ENCODE assay signal across 1 cellular context in genomic region chr5:150781706-150782614, GRCh38.
TF ChIP-seq lines count a peak whose summit lies in the region.

No MANE protein-coding gene starts in this region.

TF ChIP-seq in HepG2, 621 proteins besides CTCF, POLR2A, EP300 and RAD21 (continued from another document and continues in another):
- no peak for TF ChIP-seq DDIT3 (CRISPR knock-in tag; IDR thresholded peaks at IDR 0.05)
- TF ChIP-seq TAF1 (CRISPR knock-in tag; IDR thresholded peaks at IDR 0.05): no peak
- TF ChIP-seq ELK4 (CRISPR knock-in tag; IDR thresholded peaks at IDR 0.05; ENCODE audit: borderline replicate concordance): no peak
- TF ChIP-seq, protein P1, sequence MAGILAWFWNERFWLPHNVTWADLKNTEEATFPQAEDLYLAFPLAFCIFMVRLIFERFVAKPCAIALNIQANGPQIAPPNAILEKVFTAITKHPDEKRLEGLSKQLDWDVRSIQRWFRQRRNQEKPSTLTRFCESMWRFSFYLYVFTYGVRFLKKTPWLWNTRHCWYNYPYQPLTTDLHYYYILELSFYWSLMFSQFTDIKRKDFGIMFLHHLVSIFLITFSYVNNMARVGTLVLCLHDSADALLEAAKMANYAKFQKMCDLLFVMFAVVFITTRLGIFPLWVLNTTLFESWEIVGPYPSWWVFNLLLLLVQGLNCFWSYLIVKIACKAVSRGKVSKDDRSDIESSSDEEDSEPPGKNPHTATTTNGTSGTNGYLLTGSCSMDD (CRISPR knock-in tag; IDR thresholded peaks at IDR 0.05): no peak
- TF ChIP-seq SALL2 (CRISPR knock-in tag; IDR thresholded peaks at IDR 0.05): no peak
- no peak for TF ChIP-seq ZNF367 (CRISPR knock-in tag; IDR thresholded peaks at IDR 0.05; ENCODE audit: borderline replicate concordance)
- TF ChIP-seq ADNP (CRISPR knock-in tag; IDR thresholded peaks at IDR 0.05): no peak
- no peak for TF ChIP-seq CCAR2 (optimal IDR thresholded peaks at IDR 0.05; ENCODE audit: low read depth, low read length)
- TF ChIP-seq KLF11 (CRISPR knock-in tag; IDR thresholded peaks at IDR 0.05): no peak
- TF ChIP-seq KAT2B (IDR thresholded peaks at IDR 0.05; ENCODE audit: borderline replicate concordance, low read depth, low read length): no peak
- no peak for TF ChIP-seq HNRNPK (IDR thresholded peaks at IDR 0.05; ENCODE audit: low read depth, low read length, poor library complexity, severe bottlenecking)
- no peak for TF ChIP-seq ZMYM2 (CRISPR knock-in tag; IDR thresholded peaks at IDR 0.05)
- TF ChIP-seq SAP130 (CRISPR knock-in tag; IDR thresholded peaks at IDR 0.05; ENCODE audit: low read depth): peak; percentile 63; the same call in 1 of the 2 replicates
- TF ChIP-seq MBD4 (IDR thresholded peaks at IDR 0.05; ENCODE audit: borderline replicate concordance, low read length): no peak
- TF ChIP-seq HNRNPLL (IDR thresholded peaks at IDR 0.05; ENCODE audit: low read depth, low read length, poor library complexity, severe bottlenecking): no peak
- no peak for TF ChIP-seq NFE2L2 (IDR thresholded peaks at IDR 0.05; ENCODE audit: low read length)
- no peak for TF ChIP-seq SNAI1 (CRISPR knock-in tag; IDR thresholded peaks at IDR 0.05; ENCODE audit: borderline replicate concordance)
- TF ChIP-seq, protein P2, sequence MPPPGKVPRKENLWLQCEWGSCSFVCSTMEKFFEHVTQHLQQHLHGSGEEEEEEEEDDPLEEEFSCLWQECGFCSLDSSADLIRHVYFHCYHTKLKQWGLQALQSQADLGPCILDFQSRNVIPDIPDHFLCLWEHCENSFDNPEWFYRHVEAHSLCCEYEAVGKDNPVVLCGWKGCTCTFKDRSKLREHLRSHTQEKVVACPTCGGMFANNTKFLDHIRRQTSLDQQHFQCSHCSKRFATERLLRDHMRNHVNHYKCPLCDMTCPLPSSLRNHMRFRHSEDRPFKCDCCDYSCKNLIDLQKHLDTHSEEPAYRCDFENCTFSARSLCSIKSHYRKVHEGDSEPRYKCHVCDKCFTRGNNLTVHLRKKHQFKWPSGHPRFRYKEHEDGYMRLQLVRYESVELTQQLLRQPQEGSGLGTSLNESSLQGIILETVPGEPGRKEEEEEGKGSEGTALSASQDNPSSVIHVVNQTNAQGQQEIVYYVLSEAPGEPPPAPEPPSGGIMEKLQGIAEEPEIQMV (CRISPR knock-in tag; IDR thresholded peaks at IDR 0.05; ENCODE audit: low read depth): no peak
- no peak for TF ChIP-seq ZNF138 (CRISPR knock-in tag; IDR thresholded peaks at IDR 0.05; ENCODE audit: low read depth)
- TF ChIP-seq ZBTB21 (CRISPR knock-in tag; IDR thresholded peaks at IDR 0.05): no peak
- TF ChIP-seq, protein P3, sequence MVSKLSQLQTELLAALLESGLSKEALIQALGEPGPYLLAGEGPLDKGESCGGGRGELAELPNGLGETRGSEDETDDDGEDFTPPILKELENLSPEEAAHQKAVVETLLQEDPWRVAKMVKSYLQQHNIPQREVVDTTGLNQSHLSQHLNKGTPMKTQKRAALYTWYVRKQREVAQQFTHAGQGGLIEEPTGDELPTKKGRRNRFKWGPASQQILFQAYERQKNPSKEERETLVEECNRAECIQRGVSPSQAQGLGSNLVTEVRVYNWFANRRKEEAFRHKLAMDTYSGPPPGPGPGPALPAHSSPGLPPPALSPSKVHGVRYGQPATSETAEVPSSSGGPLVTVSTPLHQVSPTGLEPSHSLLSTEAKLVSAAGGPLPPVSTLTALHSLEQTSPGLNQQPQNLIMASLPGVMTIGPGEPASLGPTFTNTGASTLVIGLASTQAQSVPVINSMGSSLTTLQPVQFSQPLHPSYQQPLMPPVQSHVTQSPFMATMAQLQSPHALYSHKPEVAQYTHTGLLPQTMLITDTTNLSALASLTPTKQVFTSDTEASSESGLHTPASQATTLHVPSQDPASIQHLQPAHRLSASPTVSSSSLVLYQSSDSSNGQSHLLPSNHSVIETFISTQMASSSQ (IDR thresholded peaks at IDR 0.05; ENCODE audit: low read depth): no peak
- TF ChIP-seq, protein P3 (CRISPR knock-in tag; IDR thresholded peaks at IDR 0.05; ENCODE audit: borderline replicate concordance): peak; percentile 16; the same call in 1 of the 2 replicates
- TF ChIP-seq DR1 (CRISPR knock-in tag; IDR thresholded peaks at IDR 0.05): no peak
- TF ChIP-seq ZNF660 (CRISPR knock-in tag; IDR thresholded peaks at IDR 0.05; ENCODE audit: borderline replicate concordance, low read depth): no peak
- TF ChIP-seq PCBP1 (IDR thresholded peaks at IDR 0.05; ENCODE audit: borderline replicate concordance, low read depth, low read length): no peak
- TF ChIP-seq, protein P4, sequence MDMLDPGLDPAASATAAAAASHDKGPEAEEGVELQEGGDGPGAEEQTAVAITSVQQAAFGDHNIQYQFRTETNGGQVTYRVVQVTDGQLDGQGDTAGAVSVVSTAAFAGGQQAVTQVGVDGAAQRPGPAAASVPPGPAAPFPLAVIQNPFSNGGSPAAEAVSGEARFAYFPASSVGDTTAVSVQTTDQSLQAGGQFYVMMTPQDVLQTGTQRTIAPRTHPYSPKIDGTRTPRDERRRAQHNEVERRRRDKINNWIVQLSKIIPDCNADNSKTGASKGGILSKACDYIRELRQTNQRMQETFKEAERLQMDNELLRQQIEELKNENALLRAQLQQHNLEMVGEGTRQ (IDR thresholded peaks at IDR 0.05; ENCODE audit: low read depth, low read length): no peak
- TF ChIP-seq, protein P4 (CRISPR knock-in tag; IDR thresholded peaks at IDR 0.05; ENCODE audit: borderline replicate concordance): no peak
- TF ChIP-seq NCOR1 (IDR thresholded peaks at IDR 0.05; ENCODE audit: borderline replicate concordance, low read length): no peak; the same call in 1 of the 2 replicates
- no peak for TF ChIP-seq TAF15 (IDR thresholded peaks at IDR 0.05; ENCODE audit: low read depth, low read length, poor library complexity, severe bottlenecking)
- no peak for TF ChIP-seq REXO4 (CRISPR knock-in tag; IDR thresholded peaks at IDR 0.05; ENCODE audit: borderline replicate concordance)
- TF ChIP-seq, protein P5, sequence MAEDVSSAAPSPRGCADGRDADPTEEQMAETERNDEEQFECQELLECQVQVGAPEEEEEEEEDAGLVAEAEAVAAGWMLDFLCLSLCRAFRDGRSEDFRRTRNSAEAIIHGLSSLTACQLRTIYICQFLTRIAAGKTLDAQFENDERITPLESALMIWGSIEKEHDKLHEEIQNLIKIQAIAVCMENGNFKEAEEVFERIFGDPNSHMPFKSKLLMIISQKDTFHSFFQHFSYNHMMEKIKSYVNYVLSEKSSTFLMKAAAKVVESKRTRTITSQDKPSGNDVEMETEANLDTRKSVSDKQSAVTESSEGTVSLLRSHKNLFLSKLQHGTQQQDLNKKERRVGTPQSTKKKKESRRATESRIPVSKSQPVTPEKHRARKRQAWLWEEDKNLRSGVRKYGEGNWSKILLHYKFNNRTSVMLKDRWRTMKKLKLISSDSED (CRISPR knock-in tag; IDR thresholded peaks at IDR 0.05): no peak
- TF ChIP-seq GTF2F1 (IDR thresholded peaks at IDR 0.05; ENCODE audit: low read length): no peak
- TF ChIP-seq ZNF441 (CRISPR knock-in tag; IDR thresholded peaks at IDR 0.05; ENCODE audit: borderline replicate concordance): peak; percentile 56; the same call in 1 of the 2 replicates
- TF ChIP-seq, protein P6, sequence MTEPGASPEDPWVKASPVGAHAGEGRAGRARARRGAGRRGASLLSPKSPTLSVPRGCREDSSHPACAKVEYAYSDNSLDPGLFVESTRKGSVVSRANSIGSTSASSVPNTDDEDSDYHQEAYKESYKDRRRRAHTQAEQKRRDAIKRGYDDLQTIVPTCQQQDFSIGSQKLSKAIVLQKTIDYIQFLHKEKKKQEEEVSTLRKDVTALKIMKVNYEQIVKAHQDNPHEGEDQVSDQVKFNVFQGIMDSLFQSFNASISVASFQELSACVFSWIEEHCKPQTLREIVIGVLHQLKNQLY (CRISPR knock-in tag; IDR thresholded peaks at IDR 0.05): peak; percentile 35; the same call in 1 of the 2 replicates
- TF ChIP-seq, protein P7, sequence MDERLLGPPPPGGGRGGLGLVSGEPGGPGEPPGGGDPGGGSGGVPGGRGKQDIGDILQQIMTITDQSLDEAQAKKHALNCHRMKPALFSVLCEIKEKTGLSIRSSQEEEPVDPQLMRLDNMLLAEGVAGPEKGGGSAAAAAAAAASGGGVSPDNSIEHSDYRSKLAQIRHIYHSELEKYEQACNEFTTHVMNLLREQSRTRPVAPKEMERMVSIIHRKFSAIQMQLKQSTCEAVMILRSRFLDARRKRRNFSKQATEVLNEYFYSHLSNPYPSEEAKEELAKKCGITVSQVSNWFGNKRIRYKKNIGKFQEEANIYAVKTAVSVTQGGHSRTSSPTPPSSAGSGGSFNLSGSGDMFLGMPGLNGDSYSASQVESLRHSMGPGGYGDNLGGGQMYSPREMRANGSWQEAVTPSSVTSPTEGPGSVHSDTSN (CRISPR knock-in tag; IDR thresholded peaks at IDR 0.05): no peak
- TF ChIP-seq AFF4 (CRISPR knock-in tag; IDR thresholded peaks at IDR 0.05): no peak
- TF ChIP-seq SIX4 (CRISPR knock-in tag; IDR thresholded peaks at IDR 0.05): no peak
- TF ChIP-seq NONO (IDR thresholded peaks at IDR 0.05): no peak
- TF ChIP-seq NONO (CRISPR knock-in tag; conservative IDR thresholded peaks at IDR 0.05): 0 out of 2 replicates have a peak, but pooled peaks have one; percentile 37
- TF ChIP-seq, protein P8, sequence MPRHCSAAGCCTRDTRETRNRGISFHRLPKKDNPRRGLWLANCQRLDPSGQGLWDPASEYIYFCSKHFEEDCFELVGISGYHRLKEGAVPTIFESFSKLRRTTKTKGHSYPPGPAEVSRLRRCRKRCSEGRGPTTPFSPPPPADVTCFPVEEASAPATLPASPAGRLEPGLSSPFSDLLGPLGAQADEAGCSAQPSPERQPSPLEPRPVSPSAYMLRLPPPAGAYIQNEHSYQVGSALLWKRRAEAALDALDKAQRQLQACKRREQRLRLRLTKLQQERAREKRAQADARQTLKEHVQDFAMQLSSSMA (CRISPR knock-in tag; IDR thresholded peaks at IDR 0.05): 0 out of 2 replicates have a peak, but pooled peaks have one; percentile 59
- no peak for TF ChIP-seq ZFP36L1 (CRISPR knock-in tag; IDR thresholded peaks at IDR 0.05)
- TF ChIP-seq XRCC5 (optimal IDR thresholded peaks at IDR 0.05; ENCODE audit: low read length): no peak
- TF ChIP-seq NFATC3 (CRISPR knock-in tag; IDR thresholded peaks at IDR 0.05): no peak
